ENCODE assay signal across 11 cellular contexts in the genomic region with DNA sequence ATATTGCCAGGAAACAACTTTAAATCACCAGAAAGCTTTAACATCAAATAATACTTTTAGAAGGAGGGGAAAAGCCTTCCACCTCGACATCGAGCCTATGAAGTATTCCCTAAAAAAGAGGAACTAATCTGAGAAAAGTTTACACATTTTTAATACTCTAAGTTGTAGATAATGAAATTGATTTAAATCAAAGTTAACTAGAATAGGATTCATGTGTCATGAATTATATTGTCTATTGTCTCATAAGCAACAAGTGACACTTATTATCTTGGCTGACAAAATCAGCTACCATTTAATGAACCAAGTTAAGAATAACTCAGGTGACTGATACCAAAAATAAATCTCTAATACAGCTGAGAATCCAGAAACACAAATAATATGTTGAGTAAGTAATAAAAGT.
"Had no signal": no experiment of that assay in that cellular context is flagged by ENCODE, and none has a peak within 500 bp of the region (broad histone marks: within the 10 kb centered on the region; RNA-seq: fewer than 3 reads in every experiment).

No MANE protein-coding gene starts in this region.

- H3K9ac ChIP-seq: GM23248 had no signal

- ATAC-seq: GM23338, HCT116 had no signal

- H3K4me1 ChIP-seq: HAP-1 had no signal

- H3K4me2 ChIP-seq: GM23338 had no signal

- FAIRE-seq: H1, H54 had no signal

- H3K9me3 ChIP-seq: HAP-1 had no signal

- H3K27ac ChIP-seq: GM23248 had no signal

- H3K4me3 ChIP-seq: GM23248, GM23338, HAP-1 had no signal

- DNase-seq: GM23248, GOT3, H7, H9, HCEC 1CT, HFFc6 had no signal

- H2AFZ ChIP-seq: GM23248, GM23338 had no signal

- H3K36me3 ChIP-seq: HAP-1 had no signal
